Comparison of ENCODE assay signal across 9 cellular contexts in the genomic region with DNA sequence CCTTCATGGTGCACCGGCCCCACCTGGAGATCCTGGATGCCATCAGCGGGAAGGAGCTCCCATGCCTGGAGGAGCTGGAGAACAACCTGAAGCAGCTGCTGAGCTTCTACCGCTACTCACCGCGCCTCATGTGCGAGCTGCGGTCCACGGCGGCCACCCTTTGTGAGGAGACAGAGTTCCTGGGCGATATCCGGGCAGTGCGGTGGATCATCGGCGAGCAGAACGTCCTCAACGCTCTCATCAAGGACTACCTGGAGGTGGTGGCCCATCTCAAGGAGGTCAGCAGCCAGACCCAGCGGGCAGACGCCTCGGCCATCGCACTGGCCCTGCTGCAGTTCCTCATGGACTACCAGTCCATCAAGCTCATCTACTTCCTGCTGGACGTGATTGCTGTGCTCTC. TPM values are rescaled to one million over a fixed set of nuclear protein-coding genes. Genes with fewer than 3 reads are reported as not detected.
"Had no signal": no experiment of that assay in that cellular context is flagged by ENCODE, and none has a peak within 500 bp of the region (broad histone marks: within the 10 kb centered on the region; RNA-seq: fewer than 3 reads in every experiment).

No MANE protein-coding gene starts in this region.

- H3K9me3 ChIP-seq: HAP-1 had no signal

- H2AFZ ChIP-seq: GM23248, GM23338 had no signal

- DNase-seq: GM23248, GOT3, H7, H9, HCEC 1CT, HFFc6 had no signal

- ATAC-seq: GM23338, HCT116 had no signal

- H3K36me3 ChIP-seq: HAP-1 had no signal

- H3K4me2 ChIP-seq: GM23338 had no signal

- H3K9ac ChIP-seq: GM23248 had no signal

- H3K27ac ChIP-seq: GM23248 had no signal

- H3K4me1 ChIP-seq: HAP-1 had no signal

- H3K4me3 ChIP-seq: GM23248, GM23338, HAP-1 had no signal

RNA-seq across cellular contexts. Expression of a gene that starts 59.2 kb away (rescaled TPM):
- total RNA-seq: GM23248, HFFc6 had no signal
- polyA plus RNA-seq: GM23248 had no signal
